ENCODE assay signal across 9 cellular contexts in the genomic region with DNA sequence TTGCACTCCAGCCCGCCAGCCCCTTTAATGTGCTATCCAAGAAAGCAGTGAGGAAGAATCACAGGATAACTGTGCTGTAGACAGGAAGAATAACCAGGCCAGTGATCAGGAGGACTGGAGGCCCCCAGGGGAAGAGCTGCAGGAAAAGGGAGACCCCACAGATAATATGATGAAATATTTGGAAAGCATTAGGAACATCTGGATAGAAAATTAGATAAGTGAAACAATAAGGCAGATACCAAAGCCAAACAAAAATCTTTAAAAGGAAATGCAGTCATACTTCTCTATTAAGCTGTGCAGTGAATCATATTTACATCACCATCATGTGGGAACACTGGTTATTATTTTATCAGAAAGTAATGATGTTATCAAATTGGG. TPM values are rescaled to one million over a fixed set of nuclear protein-coding genes. Genes with fewer than 3 reads are reported as not detected.
A peak's percentile ranks its signal among the peaks of the same experiment; 100 is the strongest.
DNase-seq lines count a peak whose midpoint lies in the region; ATAC-seq and TF ChIP-seq lines count a peak whose summit lies in the region.
"Had no signal": no experiment of that assay in that cellular context is flagged by ENCODE, and none has a peak within 500 bp of the region (broad histone marks: within the 10 kb centered on the region; RNA-seq: fewer than 3 reads in every experiment).

No MANE protein-coding gene starts in this region.

- H3K4me3 Mint-ChIP-seq in stimulated activated naive B cell treated with anti-CD40 and anti-IgM and Interleukin-4, amounts not matched to agents 10 μg/mL and 1 μg/mL and 100 μg/mL, for 72 hours = peak overlapping the region; percentile 73 to 83

- H3K4me3 ChIP-seq in adipocyte (ENCODE audit: low read length) = peak overlapping the region; percentile 75
- H3K4me3 ChIP-seq in right cardiac atrium (ENCODE audit: low read length) = peak overlapping the region; percentile 41

- peaks cover 14% of the 10 kb centered on the region for H3K4me1 ChIP-seq in adipocyte (ENCODE audit: control insufficient read depth, insufficient read depth, low read length)
- peaks cover 2% of the 10 kb centered on the region for H3K4me1 ChIP-seq in right cardiac atrium (ENCODE audit: control insufficient read depth, insufficient read depth, low read length)

- in situ Hi-C loops in GM13976 (cut with MboI; ENCODE audit: low sequenced_read_pairs, unreplicated experiment) = no loop called here

- DNase-seq in activated CD4-positive, CD25-positive, alpha-beta regulatory T cell (lab: John Stamatoyannopoulos, UW) = no peak
- DNase-seq in adipocyte (ENCODE audit: low read depth) (peak; percentile 68), right cardiac atrium (no peak), GM13976 (ENCODE audit: low spot score) (no peak), RPMI8226 (no peak)
- DNase-seq in stimulated activated naive B cell treated with anti-CD40 and anti-IgM and Interleukin-4, amounts not matched to agents 10 μg/mL and 1 μg/mL and 100 μg/mL, for 72 hours = no peak

- intact Hi-C loops in right cardiac atrium (cut with DNase I) = no loop called here

- TF ChIP-seq CTCF in GM13976 (IDR thresholded peaks at IDR 0.05; ENCODE audit: borderline replicate concordance, control extremely low read depth, extremely low read depth, insufficient read depth, missing control alignments) = no peak

- H3K9me3 ChIP-seq in adipocyte (ENCODE audit: control insufficient read depth, low read length) = no peaks in the 10 kb centered on the region
- no peaks in the 10 kb centered on the region for H3K9me3 ChIP-seq in right cardiac atrium (ENCODE audit: control insufficient read depth, low read length)

- no peaks in the 10 kb centered on the region for H3K27me3 ChIP-seq in adipocyte (replicated peaks; ENCODE audit: control insufficient read depth, insufficient read depth, low read length)
- no peaks in the 10 kb centered on the region for H3K27me3 ChIP-seq in right cardiac atrium (ENCODE audit: control insufficient read depth, insufficient read depth)

- peak; percentile 47 to 52 for ATAC-seq in activated CD4-positive, CD25-positive, alpha-beta regulatory T cell treated with anti-CD3 and anti-CD28 coated beads, Interleukin-2, amount 50 U/mL, for 24 hours
- ATAC-seq in right cardiac atrium = peak in 1 of 2 donors; percentile 64
- peak in 1 of 2 donors; percentile 30 for ATAC-seq in stimulated activated naive B cell treated with anti-CD40 and anti-IgM and Interleukin-4, amounts not matched to agents 10 μg/mL and 1 μg/mL and 100 μg/mL, for 72 hours (replicated peaks)
- ATAC-seq in GM18511 (IDR thresholded peaks at IDR 0.05; ENCODE audit: unreplicated experiment) = no peak

- H3K9me3 Mint-ChIP-seq in stimulated activated naive B cell treated with anti-CD40 and anti-IgM and Interleukin-4, amounts not matched to agents 10 μg/mL and 1 μg/mL and 100 μg/mL, for 72 hours = no peaks in the 10 kb centered on the region

- H3K36me3 ChIP-seq in adipocyte (ENCODE audit: control insufficient read depth, insufficient read depth, low read length, severe bottlenecking) = no peaks in the 10 kb centered on the region

- H3K27ac Mint-ChIP-seq in stimulated activated naive B cell treated with anti-CD40 and anti-IgM and Interleukin-4, amounts not matched to agents 10 μg/mL and 1 μg/mL and 100 μg/mL, for 72 hours = peak overlapping the region; percentile 75
- H3K27ac Mint-ChIP-seq: activated T-helper 2 cell treated with anti-CD3 and anti-CD28 coated beads, Interferon-gamma antibody, Interleukin-2, Interleukin-4, amounts not matched to agents 10 μg/mL and 5 μg/mL and 100 μg/mL, durations not matched to agents 14 hours and 24 hours and 36 hours had no signal

- 51% methylated on average over 1 of the region's 1 CpG for WGBS in right cardiac atrium

- peak overlapping the region; percentile 49 for H3K27ac ChIP-seq in right cardiac atrium (ENCODE audit: low read length)

- peak overlapping the region; percentile 79 for H3K9ac ChIP-seq in adipocyte (ENCODE audit: low read length)

- H3K36me3 Mint-ChIP-seq in stimulated activated naive B cell treated with anti-CD40 and anti-IgM and Interleukin-4, amounts not matched to agents 10 μg/mL and 1 μg/mL and 100 μg/mL, for 72 hours = peaks cover 0 to 1% of the 10 kb centered on the region in 2 donors

- H3K27me3 Mint-ChIP-seq in stimulated activated naive B cell treated with anti-CD40 and anti-IgM and Interleukin-4, amounts not matched to agents 10 μg/mL and 1 μg/mL and 100 μg/mL, for 72 hours = peaks cover 18 to 29% of the 10 kb centered on the region in 2 donors

- peaks cover 9 to 35% of the 10 kb centered on the region in 2 donors for H3K4me1 Mint-ChIP-seq in stimulated activated naive B cell treated with anti-CD40 and anti-IgM and Interleukin-4, amounts not matched to agents 10 μg/mL and 1 μg/mL and 100 μg/mL, for 72 hours

RNA-seq across cellular contexts. Expression of gene RALA, which starts 14.3 kb away (rescaled TPM):
- total RNA-seq in right cardiac atrium = 10 to 100 TPM; 21.0 to 23.9 (median 22.4) TPM
- polyA plus RNA-seq in right cardiac atrium = 20.9 TPM

RNA-seq across cellular contexts. Expression of gene YAE1, which starts 42.9 kb away (rescaled TPM):
- 10 to 100 TPM; 21.4 to 24.4 (median 22.4) TPM for total RNA-seq in right cardiac atrium
- 30.9 TPM for polyA plus RNA-seq in right cardiac atrium
